In the genomic region with DNA sequence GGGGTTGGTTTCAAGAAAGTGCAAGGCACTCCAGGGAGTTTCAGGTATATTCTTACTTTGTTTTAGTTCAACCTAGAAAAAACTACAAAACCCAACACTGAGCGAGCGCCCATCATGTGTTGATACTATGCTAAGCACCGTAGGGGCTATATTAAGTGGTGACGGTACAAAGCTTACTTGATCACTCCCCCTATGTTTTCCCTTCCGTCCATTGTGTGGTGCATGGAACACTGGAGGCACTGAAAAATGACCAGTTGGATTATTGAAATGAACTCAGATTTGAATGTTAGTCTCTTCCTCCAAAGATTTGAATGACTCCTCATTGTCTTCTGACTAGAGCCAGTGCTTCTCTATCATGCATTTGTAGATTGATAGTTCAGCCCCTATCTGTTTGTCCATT, we compare ENCODE assay signal across 17 cellular contexts. TPM values are rescaled to one million over a fixed set of nuclear protein-coding genes. Genes with fewer than 3 reads are reported as not detected.
DNase-seq lines count a peak whose midpoint lies in the region; ATAC-seq and TF ChIP-seq lines count a peak whose summit lies in the region.
"Had no signal": no experiment of that assay in that cellular context is flagged by ENCODE, and none has a peak within 500 bp of the region (broad histone marks: within the 10 kb centered on the region; RNA-seq: fewer than 3 reads in every experiment).

No MANE protein-coding gene starts in this region.

- H3K4me1 ChIP-seq in heart right ventricle (peaks cover 1 to 92% (median 40%) of the 10 kb centered on the region in 9 donors), skeletal muscle tissue (ENCODE audit: control insufficient read depth in 3 of 3, insufficient read depth in 3 of 3, low read length in 3 of 3) (peaks cover 10 to 46% (median 16%) of the 10 kb centered on the region in 3 donors)
- no peaks in the 10 kb centered on the region for H3K4me1 ChIP-seq in CD8-positive, alpha-beta memory T cell (ENCODE audit: insufficient read depth, low read length)

- WGBS in heart right ventricle, 2 donors, result 42 to 45% methylated on average over 5 of the region's 5 CpGs

- H3K4me3 ChIP-seq in heart right ventricle (peak overlapping the region in 6 of 10 donors; percentile 3 to 42 (median 28)), skeletal muscle tissue (ENCODE audit: low read length in 3 of 3) (no peak overlapping the region)
- H3K4me3 ChIP-seq in CD8-positive, alpha-beta memory T cell (ENCODE audit: low read length), result no peak overlapping the region
- H3K4me3 ChIP-seq: PC-9 had no signal

- ATAC-seq in heart right ventricle, result peak in 1 of 8 donors; percentile 27
- ATAC-seq in left cardiac atrium, result no peak

- H3K27ac ChIP-seq in heart right ventricle (peak overlapping the region; percentile 75 to 94 (median 91)), skeletal muscle tissue (ENCODE audit: low read depth, low read length) (peak overlapping the region; percentile 31)
- H3K27ac ChIP-seq in CD8-positive, alpha-beta memory T cell (ENCODE audit: low read depth, low read length), result no peak overlapping the region
- H3K27ac ChIP-seq: PC-9 had no signal

- no peak overlapping the region for H3K4me3 Mint-ChIP-seq in CD8-positive, alpha-beta memory T cell
- no peak overlapping the region for H3K4me3 Mint-ChIP-seq in Calu3 (ENCODE audit: low read depth, unreplicated experiment)
- H3K4me3 Mint-ChIP-seq: HFFc6 had no signal

- POLR2A ChIA-PET in CD8-positive, alpha-beta memory T cell (lab: Charles Lee), result no interaction called here

- no TSS peak for BruUV-seq in Calu3 (replicated peaks; lab: Mats Ljungman, UMichigan)

- no peaks in the 10 kb centered on the region for H3K4me1 Mint-ChIP-seq in CD8-positive, alpha-beta memory T cell
- H3K4me1 Mint-ChIP-seq in Calu3 (ENCODE audit: low read depth, unreplicated experiment), result peaks cover 21% of the 10 kb centered on the region

- no peaks in the 10 kb centered on the region for H3K9me3 Mint-ChIP-seq in CD8-positive, alpha-beta memory T cell
- no peaks in the 10 kb centered on the region for H3K9me3 Mint-ChIP-seq in Calu3 (ENCODE audit: low read depth, unreplicated experiment)
- H3K9me3 Mint-ChIP-seq: HFFc6 had no signal

- TF ChIP-seq CTCF in heart right ventricle (IDR thresholded peaks at IDR 0.05) (no peak), Calu3 (IDR thresholded peaks at IDR 0.05; ENCODE audit: unreplicated experiment) (no peak)

- intact Hi-C loops in heart right ventricle (cut with DNase I) (loop anchor here in 2 of 10 donors (5.0 kb wide), 3 partner anchors 34 to 39 kb away; no protein-coding TSS in a partner anchor), left cardiac atrium (cut with DNase I) (no loop called here), Calu3 (cut with micrococcal nuclease; ENCODE audit: unreplicated experiment) (no loop called here)

- H3K9ac ChIP-seq in skeletal muscle tissue (ENCODE audit: low read depth in 1 of 3, low read length in 3 of 3), result no peak overlapping the region

- no peaks in the 10 kb centered on the region for H3K27me3 ChIP-seq in heart right ventricle
- no peaks in the 10 kb centered on the region for H3K27me3 ChIP-seq in skeletal muscle tissue (ENCODE audit: control insufficient read depth in 3 of 3, insufficient read depth in 3 of 3, low read length in 3 of 3)
- no peaks in the 10 kb centered on the region for H3K27me3 ChIP-seq in CD8-positive, alpha-beta memory T cell (ENCODE audit: insufficient read depth, low read length, poor library complexity, severe bottlenecking)

- H3K9me3 ChIP-seq in heart right ventricle (no peaks in the 10 kb centered on the region), skeletal muscle tissue (ENCODE audit: control insufficient read depth in 3 of 3, low read length in 3 of 3) (no peaks in the 10 kb centered on the region)
- H3K9me3 ChIP-seq in CD8-positive, alpha-beta memory T cell (ENCODE audit: low read length), result no peaks in the 10 kb centered on the region

- CTCF ChIA-PET in CD8-positive, alpha-beta memory T cell (lab: Charles Lee), result no interaction called here
- CTCF ChIA-PET in Calu3 (lab: Charles Lee), result no interaction called here

- H3K36me3 Mint-ChIP-seq in CD8-positive, alpha-beta memory T cell, result no peaks in the 10 kb centered on the region
- no peaks in the 10 kb centered on the region for H3K36me3 Mint-ChIP-seq in Calu3 (ENCODE audit: insufficient read depth, unreplicated experiment)

- H3K27ac Mint-ChIP-seq in CD8-positive, alpha-beta memory T cell, result no peak overlapping the region
- H3K27ac Mint-ChIP-seq in Calu3 (ENCODE audit: unreplicated experiment), result no peak overlapping the region
- H3K27ac Mint-ChIP-seq: HFFc6 had no signal

- no peaks in the 10 kb centered on the region for H3K36me3 ChIP-seq in heart right ventricle
- no peaks in the 10 kb centered on the region for H3K36me3 ChIP-seq in skeletal muscle tissue (ENCODE audit: control insufficient read depth in 3 of 3, insufficient read depth in 3 of 3, low read length in 3 of 3)
- H3K36me3 ChIP-seq in CD8-positive, alpha-beta memory T cell (ENCODE audit: insufficient read depth, low read length), result no peaks in the 10 kb centered on the region

- peaks cover 5 to 18% of the 10 kb centered on the region in 2 donors for H3K27me3 Mint-ChIP-seq in CD8-positive, alpha-beta memory T cell
- no peaks in the 10 kb centered on the region for H3K27me3 Mint-ChIP-seq in Calu3 (ENCODE audit: unreplicated experiment)

- DNase-seq in heart right ventricle (no peak), left cardiac atrium (no peak), islet precursor cell (peak; percentile 20), SW480 (ENCODE audit: low spot score) (no peak), Calu3 (no peak), NCI-H226 (no peak)
- no peak for DNase-seq in CD8-positive, alpha-beta memory T cell
- DNase-seq: DMS153, EL, HFFc6, KG1, NCI-H1092 treated with DMSO at 0.1 percent for 48 hours, NCI-H1694, NCI-H2107, NCI-H345, PC-9 had no signal

RNA-seq across cellular contexts. Expression of gene MYZAP, which starts 6.6 kb away (rescaled TPM):
- total RNA-seq in heart right ventricle, result 1,000 to 10,000 TPM in 4 of 10 donors, 100 to 1,000 TPM in 6; 505 to 1,280 (median 954) TPM
- 100 to 1,000 TPM; 197 to 303 TPM for polyA plus RNA-seq in heart right ventricle
- total RNA-seq in left cardiac atrium, result 100 to 1,000 TPM; 429 to 452 TPM
- total RNA-seq in skeletal muscle tissue, result 2.6 TPM
- total RNA-seq in CD8-positive, alpha-beta memory T cell, result not detected
- not detected for polyA plus RNA-seq in CD8-positive, alpha-beta memory T cell
- 5.1 and 6.9 TPM in 2 replicates for total RNA-seq in Calu3 (2022)

Comparison
In these comparisons a context has a peak if more than half of its experiments do, and no peak if none do; other contexts are left out.
1. H3K4me3 ChIP-seq: peak in heart right ventricle (6 of 10); none in skeletal muscle tissue (0 of 3) and CD8-positive, alpha-beta memory T cell (single experiment).
2. RNA of gene MYZAP, which starts 6.6 kb away (total RNA-seq): 505 to 1,280 TPM in heart right ventricle and 429 to 452 TPM in left cardiac atrium; 5.1 to 6.9 TPM in Calu3, 2.6 TPM in skeletal muscle tissue (single experiment) and not detected in CD8-positive, alpha-beta memory T cell; every median in the first group is over 10 times any median in the second.